Comparison of ENCODE assay signal across 28 cellular contexts in genomic region chr4:4981827-4982226, GRCh38. TPM values are rescaled to one million over a fixed set of nuclear protein-coding genes. Genes with fewer than 3 reads are reported as not detected.
"Had no signal": no experiment of that assay in that cellular context is flagged by ENCODE, and none has a peak within 500 bp of the region (broad histone marks: within the 10 kb centered on the region; RNA-seq: fewer than 3 reads in every experiment).

No MANE protein-coding gene starts in this region.

- H3K27ac ChIP-seq: brain microvascular endothelial cell, foreskin keratinocyte, heart right ventricle, transverse colon, WERI-Rb-1 had no signal

- H3K4me1 ChIP-seq: foreskin keratinocyte, heart right ventricle, transverse colon had no signal

- H3K27ac Mint-ChIP-seq: activated CD4-positive, alpha-beta memory T cell treated with anti-CD3 and anti-CD28 coated beads for 36 hours; activated naive CD4-positive, alpha-beta T cell treated with anti-CD3 and anti-CD28 coated beads for 36 hours; activated naive CD8-positive, alpha-beta T cell treated with anti-CD3 and anti-CD28 coated beads for 36 hours; activated T-helper 1 cell treated with anti-CD3 and anti-CD28 coated beads, Interleukin-12 subunit alpha, Interleukin-12 subunit beta, Interleukin-2, Interleukin-4 antibody, amounts not matched to agents 30 ng/mL and 10 ng/mL and 1 ng/mL, durations not matched to agents 14 hours and 24 hours and 36 hours; mesothelial cell of epicardium; naive B cell; T-helper 17 cell had no signal

- H3K36me3 Mint-ChIP-seq: activated CD4-positive, alpha-beta memory T cell treated with anti-CD3 and anti-CD28 coated beads for 36 hours; activated naive CD8-positive, alpha-beta T cell treated with anti-CD3 and anti-CD28 coated beads for 36 hours; mesothelial cell of epicardium had no signal

- H3K4me3 Mint-ChIP-seq: activated CD4-positive, alpha-beta memory T cell treated with anti-CD3 and anti-CD28 coated beads for 36 hours; activated naive CD4-positive, alpha-beta T cell treated with anti-CD3 and anti-CD28 coated beads for 36 hours; activated naive CD8-positive, alpha-beta T cell treated with anti-CD3 and anti-CD28 coated beads for 36 hours; activated T-helper 1 cell treated with anti-CD3 and anti-CD28 coated beads, Interleukin-12 subunit alpha, Interleukin-12 subunit beta, Interleukin-2, Interleukin-4 antibody, amounts not matched to agents 30 ng/mL and 10 ng/mL and 1 ng/mL, durations not matched to agents 14 hours and 24 hours and 36 hours; mesothelial cell of epicardium; naive B cell; neural crest cell; T-helper 17 cell had no signal

- DNase-seq: activated CD4-positive, alpha-beta memory T cell treated with anti-CD3 and anti-CD28 coated beads for 36 hours; activated CD4-positive, alpha-beta T cell treated with anti-CD3 and anti-CD28 coated beads for 48 hours; activated CD8-positive, alpha-beta memory T cell treated with anti-CD3 and anti-CD28 coated beads, Interleukin-2, amount 50 U/mL, for 4 hours; activated effector memory CD4-positive, alpha-beta T cell treated with anti-CD3 and anti-CD28 coated beads, Interleukin-2, amount 50 U/mL, for 16 hours; activated naive CD4-positive, alpha-beta T cell treated with anti-CD3 and anti-CD28 coated beads for 36 hours; activated naive CD8-positive, alpha-beta T cell treated with anti-CD3 and anti-CD28 coated beads for 36 hours; activated T-cell treated with anti-CD3 and anti-CD28 coated beads, Interleukin-2, amount 50 U/mL, for 1 hour; brain microvascular endothelial cell; caudate nucleus; cortex of kidney; foreskin keratinocyte; heart right ventricle; mammary epithelial cell; naive B cell; occipital lobe; stimulated activated CD4-positive, alpha-beta T cell treated with anti-CD3 and anti-CD28 coated beads, Interleukin-15, amount 100 ng/mL, for 24 hours; stimulated activated CD4-positive, alpha-beta T cell treated with anti-CD3 and anti-CD28 coated beads, Interleukin-2, amount 100 ng/mL, for 24 hours; stimulated activated naive CD4-positive, alpha-beta T cell; T-helper 17 cell; T1000; transverse colon; WERI-Rb-1 had no signal

- H3K9me3 ChIP-seq: heart right ventricle, transverse colon had no signal

- H3K27me3 ChIP-seq: brain microvascular endothelial cell, foreskin keratinocyte, heart right ventricle, transverse colon had no signal

- H3K36me3 ChIP-seq: brain microvascular endothelial cell, heart right ventricle, transverse colon, WERI-Rb-1 had no signal

- H3K27me3 Mint-ChIP-seq: activated naive CD8-positive, alpha-beta T cell treated with anti-CD3 and anti-CD28 coated beads for 36 hours had no signal

- H3K4me3 ChIP-seq: heart right ventricle, transverse colon had no signal

- H3K4me1 Mint-ChIP-seq: activated naive CD8-positive, alpha-beta T cell treated with anti-CD3 and anti-CD28 coated beads for 36 hours had no signal

- ATAC-seq: activated CD4-positive, CD25-positive, alpha-beta regulatory T cell treated with anti-CD3 and anti-CD28 coated beads, Interleukin-2, amount 50 U/mL, for 24 hours; foreskin keratinocyte; SK-N-SH treated with all-trans-retinoic acid at 6 μM for 48 hours; T-helper 17 cell had no signal

RNA-seq across cellular contexts. Expression of gene CYTL1, which starts 37.4 kb away (rescaled TPM):
- total RNA-seq: activated CD4-positive, alpha-beta memory T cell treated with anti-CD3 and anti-CD28 coated beads for 36 hours; activated CD8-positive, alpha-beta memory T cell treated with anti-CD3 and anti-CD28 coated beads for 36 hours; activated naive CD4-positive, alpha-beta T cell treated with anti-CD3 and anti-CD28 coated beads for 36 hours; activated naive CD8-positive, alpha-beta T cell treated with anti-CD3 and anti-CD28 coated beads for 36 hours; activated T-helper 1 cell treated with anti-CD3 and anti-CD28 coated beads, Interleukin-12 subunit alpha, Interleukin-12 subunit beta, Interleukin-2, Interleukin-4 antibody, amounts not matched to agents 30 ng/mL and 10 ng/mL and 1 ng/mL, durations not matched to agents 14 hours and 24 hours and 36 hours; mammary epithelial cell; T-helper 17 cell had no signal
